In the genomic region with DNA sequence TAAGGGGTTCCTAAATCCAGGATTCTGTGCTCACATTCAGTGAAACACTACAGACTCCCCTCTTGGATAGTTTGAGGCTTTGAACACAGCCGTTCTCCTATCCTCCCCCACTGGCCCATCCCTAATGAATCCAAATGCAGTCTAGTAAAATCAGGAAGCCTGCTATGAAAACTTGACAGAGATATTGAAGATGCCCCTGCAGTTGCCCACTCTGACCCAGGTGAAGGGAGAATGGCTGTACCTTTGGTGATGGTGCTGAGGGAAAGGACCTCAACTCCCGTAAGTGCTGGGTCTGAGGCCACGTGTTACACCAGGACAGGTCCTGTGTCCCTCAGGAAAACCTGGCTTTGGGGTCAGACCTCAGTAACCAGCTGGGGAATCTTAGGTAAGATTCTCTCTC, we compare ENCODE assay signal across 1 cellular context.
TF ChIP-seq lines count a peak whose summit lies in the region.

No MANE protein-coding gene starts in this region.

TF ChIP-seq in A549, 52 proteins besides CTCF, POLR2A, EP300 and RAD21 (continued from another document):
- TF ChIP-seq FOSB (CRISPR knock-in tag; IDR thresholded peaks at IDR 0.05) (no peak), RCOR1 (IDR thresholded peaks at IDR 0.05; ENCODE audit: low read depth, low read length) (no peak), BHLHE40 (IDR thresholded peaks at IDR 0.05; ENCODE audit: low read depth, low read length) (no peak), KDM1A (IDR thresholded peaks at IDR 0.05; ENCODE audit: low read depth) (no peak), NR3C1 (IDR thresholded peaks at IDR 0.05) (no peak), SMC3 (IDR thresholded peaks at IDR 0.05) (no peak)
- TF ChIP-seq, protein P1, sequence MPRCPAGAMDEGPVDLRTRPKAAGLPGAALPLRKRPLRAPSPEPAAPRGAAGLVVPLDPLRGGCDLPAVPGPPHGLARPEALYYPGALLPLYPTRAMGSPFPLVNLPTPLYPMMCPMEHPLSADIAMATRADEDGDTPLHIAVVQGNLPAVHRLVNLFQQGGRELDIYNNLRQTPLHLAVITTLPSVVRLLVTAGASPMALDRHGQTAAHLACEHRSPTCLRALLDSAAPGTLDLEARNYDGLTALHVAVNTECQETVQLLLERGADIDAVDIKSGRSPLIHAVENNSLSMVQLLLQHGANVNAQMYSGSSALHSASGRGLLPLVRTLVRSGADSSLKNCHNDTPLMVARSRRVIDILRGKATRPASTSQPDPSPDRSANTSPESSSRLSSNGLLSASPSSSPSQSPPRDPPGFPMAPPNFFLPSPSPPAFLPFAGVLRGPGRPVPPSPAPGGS (IDR thresholded peaks at IDR 0.05), result no peak
